18 cellular contexts compared by ENCODE assay signal in the genomic region with DNA sequence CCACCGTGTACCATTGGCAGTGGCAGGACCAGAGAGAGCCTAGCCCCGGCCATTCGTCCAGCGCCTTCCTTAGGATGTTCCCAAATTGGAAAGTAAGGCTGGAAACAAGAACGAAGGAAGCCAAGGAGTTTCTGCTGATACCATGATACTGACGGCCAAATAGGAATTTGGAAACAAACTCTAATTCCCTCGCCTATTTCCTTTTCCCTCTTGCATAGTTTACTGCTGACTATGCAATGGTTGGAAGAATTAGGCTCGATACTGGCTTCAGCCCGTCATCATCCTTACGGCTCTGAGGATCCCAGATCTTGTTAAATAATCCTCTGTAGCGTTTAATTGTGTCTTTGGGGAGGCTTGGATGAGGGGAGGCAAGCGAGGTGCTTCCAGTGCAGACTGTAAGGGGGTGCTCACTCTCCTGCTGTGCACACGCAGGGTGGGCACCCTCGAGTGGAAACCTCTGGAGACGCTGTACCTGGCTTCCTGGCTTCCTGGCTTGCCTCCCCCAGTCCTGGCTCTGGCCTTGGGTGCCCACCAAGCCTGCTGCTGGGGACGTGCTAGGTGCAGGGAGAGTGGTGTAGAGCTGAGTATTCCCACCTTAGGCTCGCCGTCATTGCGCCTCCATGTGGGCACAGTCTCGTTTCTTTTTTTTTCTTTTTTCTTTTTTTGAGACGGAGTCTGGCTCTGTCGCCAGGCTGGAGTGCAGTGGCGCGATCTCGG.
"Had no signal": no experiment of that assay in that cellular context is flagged by ENCODE, and none has a peak within 500 bp of the region (broad histone marks: within the 10 kb centered on the region; RNA-seq: fewer than 3 reads in every experiment).

No MANE protein-coding gene starts in this region.

- H3K36me3 ChIP-seq: neutrophil, prostate gland, spleen had no signal

- H3K4me3 ChIP-seq: lung, prostate gland, spleen had no signal

- H3K27me3 ChIP-seq: neutrophil had no signal

- H3K4me1 ChIP-seq: prostate gland, spleen had no signal

- ATAC-seq: sciatic nerve, T-helper 17 cell had no signal

- DNase-seq: activated B cell treated with CpG ODN at 0.5 μM for 24 hours; activated naive CD4-positive, alpha-beta T cell treated with anti-CD3 and anti-CD28 coated beads, Interleukin-2, amount 50 U/mL, for 16 hours; activated T-cell treated with anti-CD3 and anti-CD28 coated beads, Interleukin-2, amount 50 U/mL, for 1 hour; cortex of kidney; effector memory CD4-positive, alpha-beta T cell; hippocampal formation; immature natural killer cell; left cardiac atrium; naive B cell; spleen; stimulated activated CD4-positive, alpha-beta T cell treated with anti-CD3 and anti-CD28 coated beads, Interleukin-1b, Interleukin-23, amount 100 ng/mL, for 48 hours; stimulated activated naive CD4-positive, alpha-beta T cell; T-helper 17 cell had no signal

- H3K27ac ChIP-seq: epithelial cell of prostate, neutrophil, prostate gland, spleen had no signal

- H3K9me3 ChIP-seq: neutrophil, prostate gland, spleen had no signal
